Comparison of ENCODE assay signal across 1 cellular context in genomic region chr10:66586073-66586472, GRCh38.
TF ChIP-seq lines count a peak whose summit lies in the region.

No MANE protein-coding gene starts in this region.

TF ChIP-seq in GM23338, 12 proteins besides CTCF, POLR2A, EP300 and RAD21 (continued from another document):
- TF ChIP-seq ZNF462 (CRISPR knock-in tag; IDR thresholded peaks at IDR 0.05) (no peak), ETS1 (IDR thresholded peaks at IDR 0.05) (no peak), ZNF331 (CRISPR knock-in tag; IDR thresholded peaks at IDR 0.05; ENCODE audit: low read depth) (no peak), REST (IDR thresholded peaks at IDR 0.05; ENCODE audit: unreplicated experiment) (no peak), POLR2AphosphoS5 (IDR thresholded peaks at IDR 0.05; ENCODE audit: low read depth) (no peak), EZH2 (IDR thresholded peaks at IDR 0.05; ENCODE audit: low read depth, unreplicated experiment) (no peak), STAT1 (IDR thresholded peaks at IDR 0.05; ENCODE audit: unreplicated experiment) (no peak), JUNB (IDR thresholded peaks at IDR 0.05; ENCODE audit: unreplicated experiment) (no peak), CREB1 (CRISPR knock-in tag; IDR thresholded peaks at IDR 0.05; ENCODE audit: low read depth) (no peak), EZH2phosphoT487 (IDR thresholded peaks at IDR 0.05; ENCODE audit: unreplicated experiment) (no peak)
